ENCODE assay signal across 11 cellular contexts in the genomic region with DNA sequence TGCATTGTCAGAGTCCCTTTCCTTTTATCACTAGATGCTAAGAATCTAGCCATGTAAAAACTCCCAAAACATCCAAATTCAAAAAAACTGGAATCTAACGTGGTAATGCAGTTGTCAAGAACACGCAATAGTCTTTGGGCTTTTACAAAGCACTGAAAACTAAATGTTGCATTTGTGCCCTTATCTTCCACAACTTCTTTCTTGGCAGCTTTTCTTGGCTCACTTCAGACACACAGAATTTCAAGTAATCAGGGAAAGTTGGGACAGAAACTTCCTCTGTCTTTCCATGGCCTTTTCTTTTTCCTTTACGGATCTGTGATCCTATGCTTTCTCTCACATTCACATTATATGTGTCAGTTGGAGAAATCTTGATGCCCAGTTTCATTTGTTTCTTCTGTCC.
DNase-seq lines count a peak whose midpoint lies in the region; ATAC-seq and TF ChIP-seq lines count a peak whose summit lies in the region.
"Had no signal": no experiment of that assay in that cellular context is flagged by ENCODE, and none has a peak within 500 bp of the region (broad histone marks: within the 10 kb centered on the region; RNA-seq: fewer than 3 reads in every experiment).

No MANE protein-coding gene starts in this region.

- H3K4me3 ChIP-seq in ascending aorta = peak overlapping the region; percentile 24 to 43
- H3K4me3 ChIP-seq in gastroesophageal sphincter = no peak overlapping the region
- peak overlapping the region; percentile 42 for H3K4me3 ChIP-seq in osteoblast (ENCODE audit: insufficient read depth, low read length)
- no peak overlapping the region for H3K4me3 ChIP-seq in transverse colon

- peak overlapping the region; percentile 85 to 98 for H3K27ac ChIP-seq in ascending aorta
- H3K27ac ChIP-seq in gastroesophageal sphincter = peak overlapping the region; percentile 90 to 98 (median 90)
- H3K27ac ChIP-seq in osteoblast (ENCODE audit: low read depth, low read length) = peak overlapping the region; percentile 93
- H3K27ac ChIP-seq in transverse colon = peak overlapping the region; percentile 76 to 86 (median 80)

- WGBS in gastroesophageal sphincter (ENCODE audit: low coverage in 1 of 2), 2 donors = 17 to 26% methylated on average over 3 of the region's 3 CpGs
- WGBS in transverse colon (ENCODE audit: low coverage in 1 of 2), 2 donors = 79 to 90% methylated on average over 3 of the region's 3 CpGs

- H3K4me1 ChIP-seq in ascending aorta = peaks cover 4 to 39% of the 10 kb centered on the region in 2 donors
- peaks cover 13 to 76% (median 29%) of the 10 kb centered on the region in 3 donors for H3K4me1 ChIP-seq in gastroesophageal sphincter
- H3K4me1 ChIP-seq in osteoblast (ENCODE audit: insufficient read depth, low read length) = peaks cover 51% of the 10 kb centered on the region
- peaks cover 3 to 23% (median 10%) of the 10 kb centered on the region in 4 donors for H3K4me1 ChIP-seq in transverse colon

- H2AFZ ChIP-seq in osteoblast (ENCODE audit: low read length) = peak overlapping the region; percentile 43

- H4K20me1 ChIP-seq in osteoblast (ENCODE audit: insufficient read depth, low read length) = no peaks in the 10 kb centered on the region

- no peaks in the 10 kb centered on the region for H3K27me3 ChIP-seq in ascending aorta
- H3K27me3 ChIP-seq in gastroesophageal sphincter = no peaks in the 10 kb centered on the region
- H3K27me3 ChIP-seq in osteoblast (ENCODE audit: insufficient read depth, low read length) = no peaks in the 10 kb centered on the region
- H3K27me3 ChIP-seq in transverse colon = no peaks in the 10 kb centered on the region

- DNase-seq in ascending aorta (ENCODE audit: low spot score in 2 of 2) (no peak), osteoblast (ENCODE audit: insufficient read length, low spot score, missing footprints) (no peak), transverse colon (no peak), T-helper 9 cell (no peak), medulla oblongata (ENCODE audit: extremely low spot score) (no peak), SHP77 treated with DMSO at 0.1 percent for 48 hours (lab: John Stamatoyannopoulos, UW) (no peak)
- DNase-seq: CD4-positive, alpha-beta T cell; naive B cell; NCI-H2081 had no signal

- no peak for TF ChIP-seq CTCF in ascending aorta (IDR thresholded peaks at IDR 0.05)
- no peak for TF ChIP-seq CTCF in gastroesophageal sphincter (IDR thresholded peaks at IDR 0.05)
- no peak for TF ChIP-seq CTCF in osteoblast (IDR thresholded peaks at IDR 0.05; ENCODE audit: extremely low read depth, low read depth, low read length)
- no peak for TF ChIP-seq CTCF in transverse colon (IDR thresholded peaks at IDR 0.05)

- peak overlapping the region; percentile 67 for H3K4me2 ChIP-seq in osteoblast (ENCODE audit: insufficient read depth, low read length)

- H3K36me3 ChIP-seq in ascending aorta (no peaks in the 10 kb centered on the region), gastroesophageal sphincter (no peaks in the 10 kb centered on the region), osteoblast (ENCODE audit: insufficient read depth, low read length) (no peaks in the 10 kb centered on the region), transverse colon (no peaks in the 10 kb centered on the region)

- H3K9me3 ChIP-seq in ascending aorta (no peaks in the 10 kb centered on the region), gastroesophageal sphincter (no peaks in the 10 kb centered on the region), osteoblast (ENCODE audit: low read depth, low read length) (no peaks in the 10 kb centered on the region), transverse colon (no peaks in the 10 kb centered on the region)

- in situ Hi-C loops in transverse colon (cut with MboI; ENCODE audit: low pct_ligation_motif_present in 1 of 4, low pct_unique_long_range_greater_than_20kb in 1 of 4, low sequenced_read_pairs in 3 of 4) = no loop called here

- ATAC-seq in gastroesophageal sphincter (peak; percentile 10), HG02981 (IDR thresholded peaks at IDR 0.05; ENCODE audit: unreplicated experiment) (no peak)

- TF ChIP-seq POLR2A in gastroesophageal sphincter (IDR thresholded peaks at IDR 0.05) (no peak), transverse colon (IDR thresholded peaks at IDR 0.05) (no peak)

- intact Hi-C loops in ascending aorta (cut with DNase I) (loop anchor here (2.0 to 5.0 kb wide), 6 partner anchors 28 to 241 kb away; a partner anchor contains a TSS), transverse colon (cut with DNase I; ENCODE audit: low total_unique reads) (loop anchor here (5.0 kb wide), 1 partner anchor 241 kb away; a partner anchor contains a TSS)

- H3K79me2 ChIP-seq in osteoblast (ENCODE audit: insufficient read depth, low read length) = peaks cover 5% of the 10 kb centered on the region

- TF ChIP-seq EP300 in gastroesophageal sphincter (IDR thresholded peaks at IDR 0.05) (no peak), transverse colon (IDR thresholded peaks at IDR 0.05; ENCODE audit: low read depth) (no peak)

Comparison
In these comparisons a context has a peak if more than half of its experiments do, and no peak if none do; other contexts are left out.
1. H3K4me3 ChIP-seq: peak in ascending aorta (2 of 2) and osteoblast (single experiment); none in gastroesophageal sphincter (0 of 2) and transverse colon (0 of 4).
2. Peak in every context shown above with its lines, with median percentiles within 50 percentile points of each other: H3K27ac ChIP-seq.